Comparison of ENCODE assay signal across 8 cellular contexts in the genomic region with DNA sequence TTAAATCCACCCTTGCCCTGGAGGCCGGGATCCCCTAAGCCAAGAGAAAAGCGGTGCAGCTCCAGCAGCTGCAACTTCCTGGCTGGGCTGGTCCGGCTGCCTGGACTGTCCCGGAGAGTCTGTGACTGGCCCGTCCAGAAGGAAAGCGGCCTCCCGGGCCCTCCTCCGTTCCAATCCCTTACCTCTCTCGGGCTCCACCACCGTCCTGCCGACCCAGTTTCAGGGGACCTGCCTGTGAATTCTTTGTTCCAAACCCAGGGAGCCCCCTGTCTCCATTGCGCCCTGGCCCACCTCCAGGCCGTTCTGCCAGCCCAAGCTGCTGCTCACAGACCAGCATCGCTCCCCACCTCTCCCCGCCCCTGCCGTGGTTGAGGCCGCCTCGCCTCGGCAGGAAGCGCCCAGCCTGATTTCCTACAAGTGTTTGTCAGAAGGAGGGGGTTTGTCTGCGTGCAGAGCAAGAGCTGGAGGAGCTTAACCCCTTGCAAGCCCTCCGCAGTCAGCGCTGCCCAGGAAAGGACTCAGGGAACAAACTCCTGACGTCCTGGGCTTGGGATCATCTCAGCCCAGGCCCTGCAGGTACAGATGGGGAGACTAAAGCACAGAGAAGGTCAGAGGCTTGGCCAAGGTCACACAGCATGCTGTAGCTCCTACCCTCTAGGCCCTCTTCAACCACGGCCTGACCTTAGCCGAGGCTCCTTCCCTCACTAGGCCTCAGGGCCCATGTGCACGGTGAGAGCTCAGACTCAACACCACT. TPM values are rescaled to one million over a fixed set of nuclear protein-coding genes. Genes with fewer than 3 reads are reported as not detected.
DNase-seq lines count a peak whose midpoint lies in the region; ATAC-seq and TF ChIP-seq lines count a peak whose summit lies in the region.

A gene with protein sequence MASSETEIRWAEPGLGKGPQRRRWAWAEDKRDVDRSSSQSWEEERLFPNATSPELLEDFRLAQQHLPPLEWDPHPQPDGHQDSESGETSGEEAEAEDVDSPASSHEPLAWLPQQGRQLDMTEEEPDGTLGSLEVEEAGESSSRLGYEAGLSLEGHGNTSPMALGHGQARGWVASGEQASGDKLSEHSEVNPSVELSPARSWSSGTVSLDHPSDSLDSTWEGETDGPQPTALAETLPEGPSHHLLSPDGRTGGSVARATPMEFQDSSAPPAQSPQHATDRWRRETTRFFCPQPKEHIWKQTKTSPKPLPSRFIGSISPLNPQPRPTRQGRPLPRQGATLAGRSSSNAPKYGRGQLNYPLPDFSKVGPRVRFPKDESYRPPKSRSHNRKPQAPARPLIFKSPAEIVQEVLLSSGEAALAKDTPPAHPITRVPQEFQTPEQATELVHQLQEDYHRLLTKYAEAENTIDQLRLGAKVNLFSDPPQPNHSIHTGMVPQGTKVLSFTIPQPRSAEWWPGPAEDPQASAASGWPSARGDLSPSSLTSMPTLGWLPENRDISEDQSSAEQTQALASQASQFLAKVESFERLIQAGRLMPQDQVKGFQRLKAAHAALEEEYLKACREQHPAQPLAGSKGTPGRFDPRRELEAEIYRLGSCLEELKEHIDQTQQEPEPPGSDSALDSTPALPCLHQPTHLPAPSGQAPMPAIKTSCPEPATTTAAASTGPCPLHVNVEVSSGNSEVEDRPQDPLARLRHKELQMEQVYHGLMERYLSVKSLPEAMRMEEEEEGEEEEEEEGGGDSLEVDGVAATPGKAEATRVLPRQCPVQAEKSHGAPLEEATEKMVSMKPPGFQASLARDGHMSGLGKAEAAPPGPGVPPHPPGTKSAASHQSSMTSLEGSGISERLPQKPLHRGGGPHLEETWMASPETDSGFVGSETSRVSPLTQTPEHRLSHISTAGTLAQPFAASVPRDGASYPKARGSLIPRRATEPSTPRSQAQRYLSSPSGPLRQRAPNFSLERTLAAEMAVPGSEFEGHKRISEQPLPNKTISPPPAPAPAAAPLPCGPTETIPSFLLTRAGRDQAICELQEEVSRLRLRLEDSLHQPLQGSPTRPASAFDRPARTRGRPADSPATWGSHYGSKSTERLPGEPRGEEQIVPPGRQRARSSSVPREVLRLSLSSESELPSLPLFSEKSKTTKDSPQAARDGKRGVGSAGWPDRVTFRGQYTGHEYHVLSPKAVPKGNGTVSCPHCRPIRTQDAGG (N-terminal part only) (minus strand): TSS at position 305 of the 754 bp plus-strand sequence. CDS start 6,649 bp downstream, outside the sequence.

- CTCF ChIA-PET in activated CD8-positive, alpha-beta memory T cell treated with anti-CD3 and anti-CD28 coated beads for 36 hours (lab: Charles Lee), result interaction anchor here (3.0 to 10.7 kb wide), 5 partner anchors 10 to 48 kb away, joined by 12 to 137 read pairs (median 21); no protein-coding TSS in a partner anchor

- POLR2A ChIA-PET in activated CD8-positive, alpha-beta memory T cell treated with anti-CD3 and anti-CD28 coated beads for 36 hours (lab: Charles Lee), result interaction anchor here (1.1 to 6.7 kb wide), 6 partner anchors 9 to 304 kb away, joined by 3 to 65 read pairs (median 21); no protein-coding TSS in a partner anchor

- DNase-seq in AG09319 (ENCODE audit: extremely low read depth, low read depth) (peak; percentile 63), NAMALWA (ENCODE audit: low spot score) (peak; percentile 82), NCI-H1436 (lab: John Stamatoyannopoulos, UW) (no peak)
- DNase-seq in effector memory CD4-positive, alpha-beta T cell, result peak; percentile 63 to 78 (median 67)
- peak; percentile 57 for DNase-seq in stimulated activated CD8-positive, alpha-beta memory T cell treated with anti-CD3 and anti-CD28 coated beads, Interleukin-15, amount 100 ng/mL, for 24 hours (ENCODE audit: low read depth)

- H3K27me3 ChIP-seq in effector memory CD4-positive, alpha-beta T cell (replicated peaks; ENCODE audit: control insufficient read depth, insufficient read depth, low read length, poor library complexity, severe bottlenecking), result no peaks in the 10 kb centered on the region

- no peaks in the 10 kb centered on the region for H3K36me3 ChIP-seq in effector memory CD4-positive, alpha-beta T cell (ENCODE audit: control insufficient read depth, insufficient read depth, low read length)
- H3K36me3 ChIP-seq in mesodermal cell (ENCODE audit: control insufficient read depth, insufficient read depth, low read length), result peaks cover 3% of the 10 kb centered on the region

- H3K9me3 ChIP-seq in effector memory CD4-positive, alpha-beta T cell (ENCODE audit: control insufficient read depth, low read length), result no peaks in the 10 kb centered on the region
- no peaks in the 10 kb centered on the region for H3K9me3 ChIP-seq in mesodermal cell (ENCODE audit: control insufficient read depth, low read length)

- peaks cover 75% of the 10 kb centered on the region for H3K4me1 ChIP-seq in effector memory CD4-positive, alpha-beta T cell (ENCODE audit: control insufficient read depth, insufficient read depth, low read length, poor library complexity, severe bottlenecking)
- peaks cover 51% of the 10 kb centered on the region for H3K4me1 ChIP-seq in mesodermal cell (ENCODE audit: control insufficient read depth, insufficient read depth, low read length, poor library complexity, severe bottlenecking)

- ATAC-seq in GM21367 (IDR thresholded peaks at IDR 0.05; ENCODE audit: unreplicated experiment), result peak; percentile 12

- 15 to 18% methylated on average over 16 to 22 of the region's 27 CpGs for WGBS in mesodermal cell (ENCODE audit: insufficient coverage in 2 of 2), 2 experiments

- H3K4me3 ChIP-seq in effector memory CD4-positive, alpha-beta T cell (ENCODE audit: insufficient read depth, low read depth, low read length, poor library complexity, severe bottlenecking), result peak within 1 kb of the TSS; percentile 89
- H3K4me3 ChIP-seq in mesodermal cell (ENCODE audit: extremely low read depth, insufficient read depth, low read length, poor library complexity, severe bottlenecking), result peak within 1 kb of the TSS; percentile 46

- no peak for TF ChIP-seq CTCF in AG09319 (IDR thresholded peaks at IDR 0.05; ENCODE audit: low read depth, low read length)

- H3K27ac ChIP-seq in effector memory CD4-positive, alpha-beta T cell (ENCODE audit: insufficient read depth, low read length, poor library complexity, severe bottlenecking), result peak within 1 kb of the TSS; percentile 97
- peak within 1 kb of the TSS; percentile 79 for H3K27ac ChIP-seq in mesodermal cell (ENCODE audit: low read depth, low read length, severe bottlenecking)

RNA-seq across cellular contexts. Expression of the gene that starts here (rescaled TPM):
- 100 to 1,000 TPM; 106 to 107 TPM for total RNA-seq in activated CD8-positive, alpha-beta memory T cell treated with anti-CD3 and anti-CD28 coated beads for 36 hours
- 16.7 TPM for polyA plus RNA-seq in mesodermal cell (2013, experiment 1 of 2)
- polyA plus RNA-seq in mesodermal cell (2013, experiment 2 of 2), result 14.3 TPM
